Comparison of ENCODE assay signal across 1 cellular context in genomic region chr15:37881237-37882013, GRCh38.
TF ChIP-seq lines count a peak whose summit lies in the region.

No MANE protein-coding gene starts in this region.

TF ChIP-seq in IMR-90, 13 proteins besides CTCF, POLR2A, EP300 and RAD21:
- no peak for TF ChIP-seq RCOR1 (IDR thresholded peaks at IDR 0.05; ENCODE audit: insufficient replicate concordance, low read length)
- TF ChIP-seq MAFK (IDR thresholded peaks at IDR 0.05; ENCODE audit: low read depth, low read length), result no peak
- TF ChIP-seq MAZ (IDR thresholded peaks at IDR 0.05; ENCODE audit: borderline replicate concordance, low read depth, low read length), result no peak
- no peak for TF ChIP-seq BHLHE40 (IDR thresholded peaks at IDR 0.05; ENCODE audit: low read depth, low read length)
